ENCODE assay signal across 19 cellular contexts in the genomic region with DNA sequence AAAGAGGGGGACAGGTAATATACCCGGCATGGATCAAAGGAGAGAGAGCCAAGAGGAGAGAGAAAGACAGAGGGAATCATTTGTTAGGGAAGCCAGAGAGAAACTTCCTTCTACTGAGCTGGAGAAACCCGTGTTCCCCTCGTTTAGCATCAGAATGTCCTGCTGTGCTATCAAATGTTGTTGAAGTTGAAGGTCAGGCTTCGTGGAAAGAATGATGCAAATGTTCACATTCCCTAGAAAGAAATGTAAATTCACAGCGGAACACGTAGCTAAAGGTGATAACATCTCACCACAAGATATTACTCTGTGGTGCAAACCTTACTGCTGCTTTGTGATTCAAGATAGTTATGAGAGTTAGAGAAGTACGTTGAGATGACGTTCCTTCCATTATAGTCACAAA.
"Had no signal": no experiment of that assay in that cellular context is flagged by ENCODE, and none has a peak within 500 bp of the region (broad histone marks: within the 10 kb centered on the region; RNA-seq: fewer than 3 reads in every experiment).

No MANE protein-coding gene starts in this region.

- H3K4me1 ChIP-seq: adrenal gland, thyroid gland had no signal

- H3K4me1 Mint-ChIP-seq: activated CD4-positive, alpha-beta T cell treated with anti-CD3 and anti-CD28 coated beads for 36 hours had no signal

- H3K27me3 ChIP-seq: adrenal gland, thyroid gland had no signal

- H3K4me3 Mint-ChIP-seq: activated CD4-positive, alpha-beta T cell treated with anti-CD3 and anti-CD28 coated beads for 36 hours; activated T-helper 1 cell treated with anti-CD3 and anti-CD28 coated beads, Interleukin-12 subunit alpha, Interleukin-12 subunit beta, Interleukin-2, Interleukin-4 antibody, amounts not matched to agents 30 ng/mL and 10 ng/mL and 1 ng/mL, durations not matched to agents 14 hours and 24 hours and 36 hours; T-helper 2 cell treated with Interferon-gamma antibody and Interleukin-4, amounts not matched to agents 5 μg/mL and 100 μg/mL, for 36 hours had no signal

- H3K36me3 ChIP-seq: adrenal gland, thyroid gland had no signal

- H3K36me3 Mint-ChIP-seq: activated naive CD4-positive, alpha-beta T cell treated with anti-CD3 and anti-CD28 coated beads, Interleukin-2, amount 50 U/mL, for 72 hours had no signal

- H3K27ac Mint-ChIP-seq: activated CD4-positive, alpha-beta T cell treated with anti-CD3 and anti-CD28 coated beads for 36 hours; activated naive CD4-positive, alpha-beta T cell treated with anti-CD3 and anti-CD28 coated beads, Interleukin-2, amount 50 U/mL, for 72 hours; activated T-helper 1 cell treated with anti-CD3 and anti-CD28 coated beads, Interleukin-12 subunit alpha, Interleukin-12 subunit beta, Interleukin-2, Interleukin-4 antibody, amounts not matched to agents 30 ng/mL and 10 ng/mL and 1 ng/mL, durations not matched to agents 14 hours and 24 hours and 36 hours; T-helper 2 cell treated with Interferon-gamma antibody and Interleukin-4, amounts not matched to agents 5 μg/mL and 100 μg/mL, for 36 hours had no signal

- H3K27ac ChIP-seq: adrenal gland, thyroid gland had no signal

- FAIRE-seq: colon, keratinocyte, TTC549 had no signal

- H3K9me3 ChIP-seq: adrenal gland, thyroid gland had no signal

- H3K9me3 Mint-ChIP-seq: activated naive CD4-positive, alpha-beta T cell treated with anti-CD3 and anti-CD28 coated beads, Interleukin-2, amount 50 U/mL, for 72 hours; activated T-helper 1 cell treated with anti-CD3 and anti-CD28 coated beads, Interleukin-12 subunit alpha, Interleukin-12 subunit beta, Interleukin-2, Interleukin-4 antibody, amounts not matched to agents 30 ng/mL and 10 ng/mL and 1 ng/mL, durations not matched to agents 14 hours and 24 hours and 36 hours; T-helper 2 cell treated with Interferon-gamma antibody and Interleukin-4, amounts not matched to agents 5 μg/mL and 100 μg/mL, for 36 hours had no signal

- H3K4me3 ChIP-seq: adrenal gland, lung, thyroid gland had no signal

- DNase-seq: activated CD4-positive, alpha-beta T cell treated with anti-CD3 and anti-CD28 coated beads for 36 hours; activated CD4-positive, alpha-beta T cell treated with anti-CD3 and anti-CD28 coated beads, Interleukin-2, amount 50 U/mL, for 48 hours; activated gamma-delta T cell treated with Interleukin-2 at 50 U/mL for 16 hours; activated T-cell treated with anti-CD3 and anti-CD28 coated beads for 4 hours; adrenal gland; caudate nucleus; foreskin melanocyte; occipital lobe; posterior cingulate gyrus; retina; stimulated activated naive CD4-positive, alpha-beta T cell; thyroid gland had no signal
